ENCODE assay signal across 1 cellular context in genomic region chr19:54266133-54266532, GRCh38.
TF ChIP-seq lines count a peak whose summit lies in the region.

No MANE protein-coding gene starts in this region.

TF ChIP-seq in K562, 482 proteins besides CTCF, POLR2A, EP300 and RAD21 (continues in another document):
- TF ChIP-seq ESRRA (IDR thresholded peaks at IDR 0.05; ENCODE audit: borderline replicate concordance, low read depth) (no peak), STAG1 (CRISPR knock-in tag; IDR thresholded peaks at IDR 0.05; ENCODE audit: borderline replicate concordance) (peak; percentile 24; the same call in 1 of the 2 replicates), USF1 (CRISPR knock-in tag; IDR thresholded peaks at IDR 0.05) (no peak), ZKSCAN3 (CRISPR knock-in tag; IDR thresholded peaks at IDR 0.05) (no peak), SIX5 (IDR thresholded peaks at IDR 0.05; ENCODE audit: borderline replicate concordance in 1 of 2, insufficient read depth in 1 of 2, low read depth in 1 of 2, low read length in 2 of 2) (peak in 1 of 2 experiments; percentile 15; a peak in 1 of 4 replicates), CTCFL (IDR thresholded peaks at IDR 0.05; ENCODE audit: borderline replicate concordance, insufficient read depth, low read depth, low read length, poor library complexity, severe bottlenecking) (peak; percentile 79), E2F4 (CRISPR knock-in tag; IDR thresholded peaks at IDR 0.05; ENCODE audit: low read depth) (no peak), XRCC5 (IDR thresholded peaks at IDR 0.05; ENCODE audit: low read depth, low read length) (0 out of 2 replicates have a peak, but pooled peaks have one; percentile 40), RFX5 (IDR thresholded peaks at IDR 0.05; ENCODE audit: low read depth, low read length) (no peak), ZEB2 (IDR thresholded peaks at IDR 0.05) (peak; percentile 86), NCOA6 (IDR thresholded peaks at IDR 0.05) (no peak), CAMTA2 (CRISPR knock-in tag; conservative IDR thresholded peaks at IDR 0.05) (no peak), MITF (IDR thresholded peaks at IDR 0.05) (no peak), RFX1 (IDR thresholded peaks at IDR 0.05) (no peak), CTBP1 (IDR thresholded peaks at IDR 0.05; ENCODE audit: borderline replicate concordance) (peak; percentile 98), ELF2 (CRISPR knock-in tag; IDR thresholded peaks at IDR 0.05) (no peak), ZNF347 (CRISPR knock-in tag; IDR thresholded peaks at IDR 0.05; ENCODE audit: low read depth) (no peak), ZNF77 (CRISPR knock-in tag; IDR thresholded peaks at IDR 0.05) (no peak), MBD2 (IDR thresholded peaks at IDR 0.05; ENCODE audit: borderline replicate concordance, low read depth) (no peak), ZNF280A (IDR thresholded peaks at IDR 0.05; ENCODE audit: low read depth, partially characterized antibody) (no peak), KDM1A (IDR thresholded peaks at IDR 0.05) (peak; percentile 25 to 49; a peak in 2 of 4 replicates), SNIP1 (IDR thresholded peaks at IDR 0.05; ENCODE audit: low read depth) (no peak), MYBL2 (IDR thresholded peaks at IDR 0.05; ENCODE audit: low read depth) (no peak), MYBL2 (CRISPR knock-in tag; IDR thresholded peaks at IDR 0.05; ENCODE audit: borderline replicate concordance) (no peak), ZBTB33 (CRISPR knock-in tag; IDR thresholded peaks at IDR 0.05) (no peak), CBX2 (IDR thresholded peaks at IDR 0.05; ENCODE audit: insufficient read depth, low read length, poor library complexity, severe bottlenecking) (no peak), YY1 (IDR thresholded peaks at IDR 0.05; ENCODE audit: borderline replicate concordance in 1 of 3, control insufficient read depth in 1 of 3, extremely low read depth in 1 of 3, insufficient read depth in 3 of 3, insufficient read length in 1 of 3, insufficient replicate concordance in 2 of 3, low read depth in 1 of 3, low read length in 2 of 3) (peak in 1 of 3 experiments; percentile 37), CEBPB (tag; IDR thresholded peaks at IDR 0.05) (no peak), CHAMP1 (IDR thresholded peaks at IDR 0.05) (no peak), CGGBP1 (CRISPR knock-in tag; IDR thresholded peaks at IDR 0.05) (no peak), CHD4 (IDR thresholded peaks at IDR 0.05; ENCODE audit: insufficient read depth, insufficient replicate concordance, low read depth, low read length, poor library complexity, severe bottlenecking) (no peak), TAF1 (IDR thresholded peaks at IDR 0.05; ENCODE audit: control insufficient read depth, extremely low read depth, insufficient read depth, low read length, severe bottlenecking) (no peak), NRF1 (conservative IDR thresholded peaks at IDR 0.05 in 1 of 2, IDR thresholded peaks at IDR 0.05 in 1 of 2) (no peak), VEZF1 (CRISPR knock-in tag; IDR thresholded peaks at IDR 0.05) (no peak), NCOA2 (IDR thresholded peaks at IDR 0.05; ENCODE audit: partially characterized antibody in 2 of 2) (no peak), POLR3G (IDR thresholded peaks at IDR 0.05; ENCODE audit: extremely low read depth, insufficient read length, insufficient replicate concordance) (no peak), MCM7 (IDR thresholded peaks at IDR 0.05) (no peak), MLLT1 (IDR thresholded peaks at IDR 0.05) (0 out of 4 replicates have a peak, but pooled peaks of 1 of the 2 experiments have one; percentile 38), ZKSCAN1 (IDR thresholded peaks at IDR 0.05; ENCODE audit: low read depth, low read length) (no peak), ZNF507 (tag; conservative IDR thresholded peaks at IDR 0.05) (no peak), NUFIP1 (IDR thresholded peaks at IDR 0.05; ENCODE audit: partially characterized antibody) (no peak), ZNF140 (CRISPR knock-in tag; IDR thresholded peaks at IDR 0.05) (no peak), CREBBP (IDR thresholded peaks at IDR 0.05; ENCODE audit: low read depth, low read length) (no peak), COPS2 (conservative IDR thresholded peaks at IDR 0.05) (no peak), NEUROD1 (IDR thresholded peaks at IDR 0.05; ENCODE audit: borderline replicate concordance, low read depth, low read length, partially characterized antibody) (no peak), ZNF431 (CRISPR knock-in tag; IDR thresholded peaks at IDR 0.05) (no peak), GTF2B (IDR thresholded peaks at IDR 0.05; ENCODE audit: extremely low read depth, insufficient read length) (no peak), KLF16 (IDR thresholded peaks at IDR 0.05) (0 out of 2 replicates have a peak, but pooled peaks have one; percentile 17), ZNF778 (CRISPR knock-in tag; IDR thresholded peaks at IDR 0.05) (no peak), MEF2D (tag; conservative IDR thresholded peaks at IDR 0.05; ENCODE audit: low read depth) (no peak)
